25 cellular contexts compared by ENCODE assay signal in the genomic region with DNA sequence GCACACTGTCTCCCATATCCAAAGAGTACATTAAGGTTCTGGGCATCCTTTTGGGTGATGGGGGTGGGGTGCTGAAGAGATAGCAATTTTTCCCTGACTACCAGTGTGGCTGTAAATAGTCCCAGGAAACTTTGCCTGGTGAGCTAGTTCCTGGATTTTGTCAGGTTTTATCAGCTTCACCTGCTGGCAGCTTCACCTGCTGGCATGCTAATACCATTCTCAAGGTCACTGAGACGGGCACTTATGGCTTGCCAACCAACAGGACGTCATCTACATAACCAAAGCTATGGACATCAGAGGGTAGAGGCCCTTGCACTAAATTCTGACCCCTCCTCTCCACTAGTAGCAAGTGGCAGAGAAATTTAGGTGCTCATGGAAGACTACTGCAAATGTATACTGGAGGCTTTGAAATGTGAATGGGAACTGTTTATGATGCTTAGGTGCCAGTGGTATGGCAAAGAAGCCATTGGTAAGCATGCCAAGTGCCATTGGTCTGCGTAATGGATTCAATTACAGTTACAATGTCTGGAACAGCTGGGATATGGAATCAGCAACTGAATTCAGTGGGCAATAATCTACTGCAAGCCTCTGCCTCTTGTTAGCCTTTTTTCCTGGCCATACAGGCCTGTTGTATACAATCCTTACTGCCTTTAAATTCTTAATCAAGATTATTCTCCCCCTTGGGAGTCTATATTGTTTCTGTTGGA.
DNase-seq lines count a peak whose midpoint lies in the region; ATAC-seq, FAIRE-seq and TF ChIP-seq lines count a peak whose summit lies in the region.
"Had no signal": no experiment of that assay in that cellular context is flagged by ENCODE, and none has a peak within 500 bp of the region (broad histone marks: within the 10 kb centered on the region; RNA-seq: fewer than 3 reads in every experiment).

No MANE protein-coding gene starts in this region.

- DNase-seq in GM23248 (no peak), body of pancreas (peak; percentile 73 to 93 (median 84)), left lobe of liver (ENCODE audit: low spot score) (no peak), pancreas (peak in 4 of 6 donors; percentile 73 to 85 (median 82)), middle frontal gyrus (ENCODE audit: extremely low spot score, low spot score) (no peak), iPS-NIHi11 (ENCODE audit: low spot score) (no peak), PC-3 (no peak)
- DNase-seq: 8988T; CD4-positive, alpha-beta T cell; NCI-H1048; NCI-H1417; NCI-H1694; NCI-H2081; NCI-H2227 treated with DMSO at 0.1 percent for 48 hours; NCI-H510A; NCI-H69; Peyer's patch; SHP77 treated with DMSO at 0.1 percent for 48 hours had no signal

- H3K9ac ChIP-seq in GM23248 (no peak overlapping the region), PC-3 (ENCODE audit: low read length) (no peak overlapping the region)
- H3K9ac ChIP-seq: BLaER1 treated with 17β-estradiol and CSF1 and Interleukin-3, amounts not matched to agents 10 nM and 100 nM; KMS-11 had no signal

- H2AFZ ChIP-seq in GM23248 (no peak overlapping the region), PC-3 (ENCODE audit: low read length) (no peak overlapping the region)

- TF ChIP-seq CTCF in body of pancreas (IDR thresholded peaks at IDR 0.05) (peak in 3 of 7 experiments; percentile 13 to 22 (median 21)), pancreas (IDR thresholded peaks at IDR 0.05) (no peak), PC-3 (conservative IDR thresholded peaks at IDR 0.05; ENCODE audit: low read depth, low read length) (no peak)

- H3K79me2 ChIP-seq in GM23248 (ENCODE audit: insufficient read depth): no peaks in the 10 kb centered on the region
- no peaks in the 10 kb centered on the region for H3K79me2 ChIP-seq in PC-3 (ENCODE audit: low read length)

- H3K4me2 ChIP-seq in GM23248 (ENCODE audit: unreplicated experiment): peak overlapping the region; percentile 1
- H3K4me2 ChIP-seq in PC-3 (ENCODE audit: low read length): no peak overlapping the region
- H3K4me2 ChIP-seq: KMS-11 had no signal

- FAIRE-seq in pancreas (lab: Jason Lieb, UNC): no peak
- FAIRE-seq: D721Med, GM18507, H1 had no signal

- H3F3A ChIP-seq in GM23248 (ENCODE audit: insufficient read depth): peaks cover 57% of the 10 kb centered on the region
- H3F3A ChIP-seq in PC-3 (ENCODE audit: low read length, unreplicated experiment): no peaks in the 10 kb centered on the region

- in situ Hi-C loops in GM23248 (cut with MboI): no loop called here

- H3K36me3 ChIP-seq in GM23248 (ENCODE audit: low read depth) (no peaks in the 10 kb centered on the region), body of pancreas (replicated peaks in 1 of 2; ENCODE audit: insufficient read depth in 1 of 2, low read depth in 2 of 2) (no peaks in the 10 kb centered on the region), pancreas (no peaks in the 10 kb centered on the region), PC-3 (ENCODE audit: low read depth, low read length) (no peaks in the 10 kb centered on the region)
- H3K36me3 ChIP-seq: BLaER1 treated with 17β-estradiol and CSF1 and Interleukin-3, amounts not matched to agents 10 nM and 100 nM; Peyer's patch had no signal

- H3K4me3 ChIP-seq in GM23248 (no peak overlapping the region), body of pancreas (no peak overlapping the region), pancreas (no peak overlapping the region), PC-3 (ENCODE audit: low read length) (no peak overlapping the region)
- H3K4me3 ChIP-seq: BLaER1 treated with 17β-estradiol and CSF1 and Interleukin-3, amounts not matched to agents 10 nM and 100 nM; Peyer's patch; SK-N-MC had no signal

- TF ChIP-seq POLR2A in body of pancreas (IDR thresholded peaks at IDR 0.05): no peak

- peaks cover 57% of the 10 kb centered on the region for H3K4me1 ChIP-seq in GM23248 (ENCODE audit: insufficient read depth)
- peaks cover 25% of the 10 kb centered on the region for H3K4me1 ChIP-seq in body of pancreas
- peaks cover 11 to 28% (median 14%) of the 10 kb centered on the region in 3 donors for H3K4me1 ChIP-seq in pancreas
- H3K4me1 ChIP-seq in PC-3 (ENCODE audit: insufficient read depth, low read length): peaks cover 37% of the 10 kb centered on the region
- H3K4me1 ChIP-seq: Peyer's patch had no signal

- 79 to 84% methylated on average over 3 of the region's 3 CpGs for WGBS in GM23248 (ENCODE audit: low coverage in 1 of 2, low lambda C conversion rate in 2 of 2, missing lambda C conversion rate in 2 of 2), 2 experiments
- 29 to 46% methylated on average over 3 of the region's 3 CpGs for WGBS in body of pancreas, 2 donors
- WGBS in pancreas, 2 donors: 31 to 40% methylated on average over 3 of the region's 3 CpGs

- ATAC-seq in body of pancreas (peak; percentile 95), left lobe of liver (peak; percentile 42), pancreas (peak; percentile 89 to 95 (median 93)), HG03342 (IDR thresholded peaks at IDR 0.05; ENCODE audit: unreplicated experiment) (no peak), PC-3 (no peak)

- H4K20me1 ChIP-seq in GM23248 (ENCODE audit: insufficient read depth) (no peaks in the 10 kb centered on the region), PC-3 (ENCODE audit: low read length) (no peaks in the 10 kb centered on the region)
- H4K20me1 ChIP-seq: BLaER1 treated with 17β-estradiol and CSF1 and Interleukin-3, amounts not matched to agents 10 nM and 100 nM had no signal

- H3K9me3 ChIP-seq in GM23248 (ENCODE audit: low read depth) (no peaks in the 10 kb centered on the region), body of pancreas (no peaks in the 10 kb centered on the region), pancreas (no peaks in the 10 kb centered on the region), PC-3 (ENCODE audit: low read length) (no peaks in the 10 kb centered on the region)
- H3K9me3 ChIP-seq: Peyer's patch had no signal

- H3K27me3 ChIP-seq in GM23248 (replicated peaks; ENCODE audit: insufficient read depth): no peaks in the 10 kb centered on the region
- H3K27me3 ChIP-seq in body of pancreas: no peaks in the 10 kb centered on the region
- no peaks in the 10 kb centered on the region for H3K27me3 ChIP-seq in pancreas
- no peaks in the 10 kb centered on the region for H3K27me3 ChIP-seq in PC-3 (ENCODE audit: low read length)
- H3K27me3 ChIP-seq: BLaER1 treated with 17β-estradiol and CSF1 and Interleukin-3, amounts not matched to agents 10 nM and 100 nM; Peyer's patch had no signal

- no TSS peak for BruUV-seq in PC-3 (replicated peaks; lab: Mats Ljungman, UMichigan)

- intact Hi-C loops in body of pancreas (cut with DNase I): no loop called here
- intact Hi-C loops in pancreas (cut with DNase I): no loop called here
- intact Hi-C loops in PC-3 (cut with micrococcal nuclease): loop anchor here (10.0 kb wide), 1 partner anchor 68 kb away; the partner anchor contains the start of gene SH3RF1

- POLR2A ChIA-PET in PC-3 (lab: Charles Lee; ENCODE audit: unreplicated experiment): no interaction called here

- H3K9me2 ChIP-seq in GM23248 (ENCODE audit: insufficient read depth) (no peaks in the 10 kb centered on the region), PC-3 (replicated peaks; ENCODE audit: low read length) (no peaks in the 10 kb centered on the region)

- no peak overlapping the region for H3K27ac ChIP-seq in GM23248
- peak overlapping the region; percentile 59 to 84 (median 73) for H3K27ac ChIP-seq in body of pancreas
- H3K27ac ChIP-seq in pancreas: peak overlapping the region; percentile 64 to 88 (median 79)
- no peak overlapping the region for H3K27ac ChIP-seq in PC-3 (ENCODE audit: low read length)
- H3K27ac ChIP-seq: BLaER1 treated with 17β-estradiol and CSF1 and Interleukin-3, amounts not matched to agents 10 nM and 100 nM; KMS-11; Peyer's patch; SK-N-MC had no signal

- CTCF ChIA-PET in PC-3 (lab: Charles Lee): no interaction called here

Comparison
In these comparisons a context has a peak if more than half of its experiments do, and no peak if none do; other contexts are left out.
1. DNase-seq: peak in body of pancreas (4 of 4) and pancreas (4 of 6); none in GM23248 (single experiment), left lobe of liver (single experiment), middle frontal gyrus (single experiment), iPS-NIHi11 (single experiment) and PC-3 (single experiment).
2. H3K27ac ChIP-seq: peak in body of pancreas (4 of 4) and pancreas (4 of 4); none in GM23248 (single experiment) and PC-3 (single experiment).
3. ATAC-seq: peak in body of pancreas (single experiment), left lobe of liver (single experiment) and pancreas (4 of 4); none in HG03342 (single experiment) and PC-3 (single experiment).